8 cellular contexts compared by ENCODE assay signal in genomic region chr15:55434989-55435825, GRCh38. TPM values are rescaled to one million over a fixed set of nuclear protein-coding genes. Genes with fewer than 3 reads are reported as not detected.
DNase-seq lines count a peak whose midpoint lies in the region; ATAC-seq, FAIRE-seq and TF ChIP-seq lines count a peak whose summit lies in the region.

No MANE protein-coding gene starts in this region.

- no peak overlapping the region for H3K4me3 ChIP-seq in vagina

- no peaks in the 10 kb centered on the region for H3K4me1 ChIP-seq in vagina

- H3K4me1 Mint-ChIP-seq in CD4-positive, alpha-beta T cell (ENCODE audit: low read depth) = no peaks in the 10 kb centered on the region
- no peaks in the 10 kb centered on the region for H3K4me1 Mint-ChIP-seq in nephron
- H3K4me1 Mint-ChIP-seq in activated T-cell treated with anti-CD3 and anti-CD28 coated beads, Interleukin-2, amount 50 U/mL, for 24 hours (ENCODE audit: low read depth) = peaks cover 9% of the 10 kb centered on the region

- DNase-seq in CD4-positive, alpha-beta T cell = no peak
- peak; percentile 4 for DNase-seq in GM18507 (ENCODE audit: extremely low spot score, insufficient read length, low read depth)
- peak; percentile 54 for DNase-seq in HuH-7 (ENCODE audit: low spot score)
- DNase-seq in SK-MEL-5 (ENCODE audit: low read depth, low spot score) = peak; percentile 79
- no peak for DNase-seq in vagina (ENCODE audit: extremely low spot score in 2 of 2)
- DNase-seq in activated T-cell treated with anti-CD3 and anti-CD28 coated beads, Interleukin-2, amount 50 U/mL, for 24 hours = no peak

- CTCF ChIA-PET in CD4-positive, alpha-beta T cell (lab: Charles Lee) = interaction anchor here (1.0 to 2.4 kb wide), 2 partner anchors 27 to 167 kb away, joined by 3 to 23 read pairs; partner anchors contain the start of genes CCPG1 and PIERCE2

- intact Hi-C loops in CD4-positive, alpha-beta T cell (cut with DNase I, micrococcal nuclease) = loop anchor here (1.0 to 10.0 kb wide), 3 partner anchors 217 to 1470 kb away; no protein-coding TSS in a partner anchor
- intact Hi-C loops in vagina (cut with DNase I) = no loop called here

- in situ Hi-C loops in SK-MEL-5 (cut with HindIII; ENCODE audit: low pct_unique_long_range_greater_than_20kb, low sequenced_read_pairs) = no loop called here

- H3K36me3 Mint-ChIP-seq in CD4-positive, alpha-beta T cell (ENCODE audit: low read depth) = no peaks in the 10 kb centered on the region
- peaks cover 17% of the 10 kb centered on the region for H3K36me3 Mint-ChIP-seq in nephron (ENCODE audit: low read depth)
- H3K36me3 Mint-ChIP-seq in activated T-cell treated with anti-CD3 and anti-CD28 coated beads, Interleukin-2, amount 50 U/mL, for 24 hours (ENCODE audit: low read depth) = no peaks in the 10 kb centered on the region

- H3K27me3 Mint-ChIP-seq in CD4-positive, alpha-beta T cell = no peaks in the 10 kb centered on the region
- no peaks in the 10 kb centered on the region for H3K27me3 Mint-ChIP-seq in nephron (ENCODE audit: low read depth)
- H3K27me3 Mint-ChIP-seq in activated T-cell treated with anti-CD3 and anti-CD28 coated beads, Interleukin-2, amount 50 U/mL, for 24 hours = no peaks in the 10 kb centered on the region

- H3K27ac ChIP-seq in CD4-positive, alpha-beta T cell (ENCODE audit: low read depth, low read length) = no peak overlapping the region
- no peak overlapping the region for H3K27ac ChIP-seq in vagina

- H3K27ac Mint-ChIP-seq in CD4-positive, alpha-beta T cell = no peak overlapping the region
- H3K27ac Mint-ChIP-seq in nephron = no peak overlapping the region
- no peak overlapping the region for H3K27ac Mint-ChIP-seq in activated T-cell treated with anti-CD3 and anti-CD28 coated beads, Interleukin-2, amount 50 U/mL, for 24 hours

- no peak overlapping the region for H3K4me3 Mint-ChIP-seq in CD4-positive, alpha-beta T cell
- H3K4me3 Mint-ChIP-seq in nephron = no peak overlapping the region
- H3K4me3 Mint-ChIP-seq in activated T-cell treated with anti-CD3 and anti-CD28 coated beads, Interleukin-2, amount 50 U/mL, for 24 hours = no peak overlapping the region

- TF ChIP-seq CTCF in CD4-positive, alpha-beta T cell (IDR thresholded peaks at IDR 0.05) = peak; percentile 67
- TF ChIP-seq CTCF in nephron (IDR thresholded peaks at IDR 0.05; ENCODE audit: unreplicated experiment in 3 of 3) (peak; percentile 53 to 56 (median 55)), vagina (IDR thresholded peaks at IDR 0.05) (peak in 1 of 3 experiments; percentile 16)

- peak; percentile 79 for FAIRE-seq in GM18507 (lab: Jason Lieb, UNC)

- no peaks in the 10 kb centered on the region for H3K9me3 Mint-ChIP-seq in CD4-positive, alpha-beta T cell
- H3K9me3 Mint-ChIP-seq in nephron = no peaks in the 10 kb centered on the region
- no peaks in the 10 kb centered on the region for H3K9me3 Mint-ChIP-seq in activated T-cell treated with anti-CD3 and anti-CD28 coated beads, Interleukin-2, amount 50 U/mL, for 24 hours

- POLR2A ChIA-PET in CD4-positive, alpha-beta T cell (lab: Charles Lee) = interaction anchor here (2.0 kb wide), 2 partner anchors 27 to 238 kb away, joined by 8 to 9 read pairs; partner anchors contain the start of genes CCPG1, PIERCE2 and RSL24D1

- no peaks in the 10 kb centered on the region for H3K27me3 ChIP-seq in CD4-positive, alpha-beta T cell (ENCODE audit: control insufficient read depth, insufficient read depth, low read length)
- no peaks in the 10 kb centered on the region for H3K27me3 ChIP-seq in vagina

- peak; percentile 62 for ATAC-seq in CD4-positive, alpha-beta T cell (ENCODE audit: poor library complexity)
- peak; percentile 52 for ATAC-seq in esophagus mucosa

- H3K9me3 ChIP-seq in CD4-positive, alpha-beta T cell (ENCODE audit: control insufficient read depth, low read length) = no peaks in the 10 kb centered on the region
- H3K9me3 ChIP-seq in vagina = no peaks in the 10 kb centered on the region

- H3K36me3 ChIP-seq in vagina = no peaks in the 10 kb centered on the region

- TF ChIP-seq POLR2A in vagina (IDR thresholded peaks at IDR 0.05) = no peak

RNA-seq across cellular contexts. Expression of gene PIERCE2, which starts 26.9 kb away (rescaled TPM):
- total RNA-seq in CD4-positive, alpha-beta T cell = not detected
- 3.9 and 4.1 TPM in 2 replicates for total RNA-seq in SK-MEL-5 (2014; rRNA removed; shearing (Covaris generic))
- polyA plus RNA-seq in SK-MEL-5 (2015; cell fraction: cytosol; rRNA removed) = 2.2 and 3.6 TPM in 2 replicates
- 1.7 TPM in 1 of 2 replicates, not detected in the other for polyA plus RNA-seq in SK-MEL-5 (2015; cell fraction: nucleus; rRNA removed)
- total RNA-seq in esophagus mucosa (not detected), vagina (not detected)

RNA-seq across cellular contexts. Expression of gene CCPG1, which starts 27.0 kb away (rescaled TPM):
- total RNA-seq in CD4-positive, alpha-beta T cell = 10 to 100 TPM; 29.9 to 31.5 TPM
- 61.7 and 69.8 TPM in 2 replicates for total RNA-seq in SK-MEL-5 (2014; rRNA removed; shearing (Covaris generic))
- polyA plus RNA-seq in SK-MEL-5 (2015; cell fraction: cytosol; rRNA removed) = 41.8 and 48.7 TPM in 2 replicates
- 19.9 and 24.5 TPM in 2 replicates for polyA plus RNA-seq in SK-MEL-5 (2015; cell fraction: nucleus; rRNA removed)
- total RNA-seq in esophagus mucosa (9.9 TPM), vagina (23.1 TPM)

Comparison
In these comparisons a context has a peak if more than half of its experiments do, and no peak if none do; other contexts are left out.
1. DNase-seq: peak in GM18507 (single experiment), HuH-7 (single experiment) and SK-MEL-5 (single experiment); none in CD4-positive, alpha-beta T cell (0 of 10), vagina (0 of 2) and activated T-cell treated with anti-CD3 and anti-CD28 coated beads, Interleukin-2, amount 50 U/mL, for 24 hours (single experiment).